ENCODE assay signal across 14 cellular contexts in the genomic region with DNA sequence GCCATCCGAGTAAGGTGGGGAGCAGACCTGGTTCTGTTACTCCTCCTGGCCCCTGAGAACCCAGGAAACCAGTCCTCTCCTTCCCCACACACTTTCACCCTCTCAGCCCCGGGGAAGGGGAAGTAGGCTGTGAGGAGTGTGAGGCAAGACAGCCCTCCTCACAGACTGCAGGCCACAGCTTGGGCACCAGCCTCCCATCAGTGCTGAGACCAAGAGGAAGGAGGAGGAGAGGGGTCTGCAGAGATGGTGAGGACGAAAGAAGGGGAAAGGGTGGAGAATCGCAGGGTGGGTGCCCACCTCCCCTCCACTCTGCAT. TPM values are rescaled to one million over a fixed set of nuclear protein-coding genes. Genes with fewer than 3 reads are reported as not detected.
DNase-seq lines count a peak whose midpoint lies in the region; ATAC-seq, FAIRE-seq and TF ChIP-seq lines count a peak whose summit lies in the region.
"Had no signal": no experiment of that assay in that cellular context is flagged by ENCODE, and none has a peak within 500 bp of the region (broad histone marks: within the 10 kb centered on the region; RNA-seq: fewer than 3 reads in every experiment).

No MANE protein-coding gene starts in this region.

- no peaks in the 10 kb centered on the region for H3K4me1 ChIP-seq in GM23338 (ENCODE audit: insufficient read depth)
- H3K4me1 ChIP-seq in H1 (replicated peaks in 1 of 4; ENCODE audit: control insufficient read depth in 3 of 4, insufficient read depth in 4 of 4, low read length in 3 of 4), result peaks cover 0 to 2% (median under 1%) of the 10 kb centered on the region in 4 experiments; a peak in 2 of 7 replicates
- peaks cover 14 to 18% of the 10 kb centered on the region in 2 donors for H3K4me1 ChIP-seq in gastrocnemius medialis

- no peaks in the 10 kb centered on the region for H3K9me3 ChIP-seq in H1 (ENCODE audit: insufficient read depth in 2 of 2, low read depth in 1 of 2, low read length in 1 of 2)
- no peaks in the 10 kb centered on the region for H3K9me3 ChIP-seq in gastrocnemius medialis
- H3K9me3 ChIP-seq: heart right ventricle, upper lobe of left lung had no signal

- intact Hi-C loops in gastrocnemius medialis (cut with DNase I; ENCODE audit: low total_unique reads), result no loop called here

- H3K14ac ChIP-seq in H1 (ENCODE audit: insufficient read length), result no peak overlapping the region

- peaks cover 6% of the 10 kb centered on the region for H3K79me2 ChIP-seq in GM23338 (replicated peaks; ENCODE audit: insufficient read depth)
- H3K79me2 ChIP-seq in H1 (ENCODE audit: control insufficient read depth in 1 of 2, insufficient read depth in 2 of 2, low read length in 2 of 2), result peaks cover 0 to 6% of the 10 kb centered on the region in 2 experiments; a peak in 2 of 4 replicates

- H2BK12ac ChIP-seq in H1 (ENCODE audit: low read depth, low read length), result no peak overlapping the region

- no peak for TF ChIP-seq POLR2A in H1 (IDR thresholded peaks at IDR 0.05; ENCODE audit: control extremely low read depth in 1 of 2, low read depth in 2 of 2, low read length in 2 of 2)
- no peak for TF ChIP-seq POLR2A in gastrocnemius medialis (IDR thresholded peaks at IDR 0.05)

- H4K8ac ChIP-seq in H1 (ENCODE audit: extremely low read depth, insufficient read depth, low read length), result no peak overlapping the region

- WGBS in H1 (ENCODE audit: extremely low coverage in 1 of 2, insufficient coverage in 1 of 2, insufficient read length in 1 of 2, insufficient replicate concordance in 2 of 2, low coverage in 1 of 2, low lambda C conversion rate in 2 of 2, missing lambda C conversion rate in 1 of 2), 2 experiments, result 83% methylated on average over 3 of the region's 4 CpGs; no CpG with 5 or more reads in 1 of the 2 experiments

- H3K23ac ChIP-seq in H1 (ENCODE audit: insufficient read length), result no peak overlapping the region

- H3K27ac Mint-ChIP-seq in GM23338, result peak overlapping the region; percentile 70; the same call in 1 of the 2 replicates

- no peaks in the 10 kb centered on the region for H3K23me2 ChIP-seq in H1 (ENCODE audit: low read depth, low read length)

- H4K91ac ChIP-seq in H1 (replicated peaks; ENCODE audit: insufficient read length, low read length), result no peak overlapping the region

- no peak overlapping the region for H3K18ac ChIP-seq in H1 (ENCODE audit: extremely low read depth, low read length)

- FAIRE-seq in H1 (lab: Jason Lieb, UNC), result no peak

- H2BK15ac ChIP-seq in H1 (ENCODE audit: low read length), result no peak overlapping the region

- no peak for TF ChIP-seq EP300 in H1 (IDR thresholded peaks at IDR 0.05; ENCODE audit: borderline replicate concordance in 1 of 2, low read depth in 2 of 2, low read length in 2 of 2)

- POLR2A ChIA-PET in H1 (lab: Charles Lee; ENCODE audit: partially characterized antibody), result interaction anchor here (1.0 to 2.8 kb wide), 2 partner anchors 10 to 110 kb away, joined by 3 to 12 read pairs; no protein-coding TSS in a partner anchor

- H2BK20ac ChIP-seq in H1 (ENCODE audit: low read length), result no peak overlapping the region

- H3K9me3 Mint-ChIP-seq in GM23338, result no peaks in the 10 kb centered on the region; the same call in 1 of the 3 replicates
- H3K9me3 Mint-ChIP-seq: CD8-positive, alpha-beta memory T cell had no signal

- no peaks in the 10 kb centered on the region for H3F3A ChIP-seq in GM23338 (replicated peaks; ENCODE audit: low read depth)

- H3K36me3 ChIP-seq in GM23338 (ENCODE audit: insufficient read depth), result peaks cover 9% of the 10 kb centered on the region; the same call in 1 of the 2 replicates
- peaks cover 17 to 49% (median 37%) of the 10 kb centered on the region in 4 experiments; a peak in 7 of 8 replicates for H3K36me3 ChIP-seq in H1 (ENCODE audit: control insufficient read depth in 2 of 4, insufficient read depth in 4 of 4, low read length in 3 of 4)
- peaks cover 0 to 68% of the 10 kb centered on the region in 2 donors for H3K36me3 ChIP-seq in gastrocnemius medialis

- H3K4me3 Mint-ChIP-seq in GM23338, result no peak overlapping the region
- H3K4me3 Mint-ChIP-seq: CD8-positive, alpha-beta memory T cell had no signal

- no peaks in the 10 kb centered on the region; the same call in 1 of the 2 replicates for H4K20me1 ChIP-seq in GM23338 (replicated peaks; ENCODE audit: insufficient read depth)
- peaks cover 0 to 16% of the 10 kb centered on the region in 2 experiments for H4K20me1 ChIP-seq in H1 (replicated peaks in 1 of 2; ENCODE audit: control insufficient read depth in 1 of 2, insufficient read depth in 2 of 2, low read length in 2 of 2)

- no peaks in the 10 kb centered on the region for H3K27me3 ChIP-seq in GM23338 (ENCODE audit: insufficient read depth)
- no peaks in the 10 kb centered on the region for H3K27me3 ChIP-seq in H1 (replicated peaks in 1 of 4; ENCODE audit: control insufficient read depth in 3 of 4, extremely low read depth in 1 of 4, insufficient read depth in 3 of 4, low read length in 3 of 4)
- H3K27me3 ChIP-seq in gastrocnemius medialis, result no peaks in the 10 kb centered on the region
- H3K27me3 ChIP-seq: heart right ventricle, upper lobe of left lung had no signal

- H2AK5ac ChIP-seq in H1 (ENCODE audit: low read depth, low read length), result no peak overlapping the region

- H3K27me3 Mint-ChIP-seq in GM23338 (ENCODE audit: insufficient read depth, low read depth, poor library complexity), result peaks cover 11% of the 10 kb centered on the region

- ATAC-seq in GM23338, result no peak
- no peak for ATAC-seq in gastrocnemius medialis
- ATAC-seq in GM18867 (IDR thresholded peaks at IDR 0.05; ENCODE audit: unreplicated experiment), result no peak

- H3K4me3 ChIP-seq in GM23338 (no peak overlapping the region), H1 (ENCODE audit: extremely low read depth in 1 of 4, insufficient read depth in 2 of 4, low read depth in 3 of 4, low read length in 4 of 4) (no peak overlapping the region), gastrocnemius medialis (no peak overlapping the region)
- H3K4me3 ChIP-seq: heart right ventricle, upper lobe of left lung had no signal

- H4K5ac ChIP-seq in H1 (ENCODE audit: insufficient read length, low read depth, low read length), result no peak overlapping the region

- H3K9me2 ChIP-seq in GM23338 (ENCODE audit: insufficient read depth), result no peaks in the 10 kb centered on the region

- H2BK5ac ChIP-seq in H1 (ENCODE audit: low read depth, low read length), result peak overlapping the region; percentile 24; the same call in 1 of the 2 replicates

- H3K27ac ChIP-seq in GM23338 (ENCODE audit: low read depth) (no peak overlapping the region), H1 (ENCODE audit: low read depth, low read length) (no peak overlapping the region), gastrocnemius medialis (peak overlapping the region in 3 of 4 donors; percentile 14 to 67 (median 42))

- in situ Hi-C loops in gastrocnemius medialis (cut with MboI; ENCODE audit: low sequenced_read_pairs in 4 of 4), result no loop called here

- H2BK120ac ChIP-seq in H1 (replicated peaks; ENCODE audit: low read depth, low read length), result no peak overlapping the region

- H3K36me3 Mint-ChIP-seq in GM23338 (ENCODE audit: low read depth), result peaks cover 75% of the 10 kb centered on the region

- H3K9ac ChIP-seq in H1 (replicated peaks in 1 of 4; ENCODE audit: extremely low read depth in 1 of 4, low read depth in 3 of 4, low read length in 3 of 4), result no peak overlapping the region

- CTCF ChIA-PET in H1 (lab: Charles Lee; ENCODE audit: partially characterized antibody), result interaction anchor here (0.8 to 1.9 kb wide), 6 partner anchors 8 to 39 kb away, joined by 3 to 8 read pairs (median 3); no protein-coding TSS in a partner anchor

- H3K79me1 ChIP-seq in H1 (ENCODE audit: low read depth, low read length), result peaks cover 2% of the 10 kb centered on the region; the same call in 1 of the 2 replicates

- H3K4me2 ChIP-seq in GM23338 (no peak overlapping the region), H1 (ENCODE audit: insufficient read depth in 1 of 2, low read depth in 2 of 2, low read length in 2 of 2) (no peak overlapping the region)

- H3K4me1 Mint-ChIP-seq in GM23338, result peaks cover 18% of the 10 kb centered on the region

- TF ChIP-seq CTCF in GM23338 (conservative IDR thresholded peaks at IDR 0.05; ENCODE audit: low read depth in 2 of 2) (no peak), H1 (IDR thresholded peaks at IDR 0.05; ENCODE audit: control extremely low read depth in 1 of 3, insufficient read depth in 1 of 3, low read depth in 1 of 3, low read length in 3 of 3) (no peak), gastrocnemius medialis (IDR thresholded peaks at IDR 0.05 in 4 of 5, conservative IDR thresholded peaks at IDR 0.05 in 1 of 5) (no peak)

- no peak overlapping the region for H3K4ac ChIP-seq in H1 (replicated peaks; ENCODE audit: insufficient read length, low read depth, low read length)

- DNase-seq in GM23338 (ENCODE audit: low spot score), result no peak
- DNase-seq in NOMO-1 treated with dmso at 0.1 percent for 144 hours (lab: John Stamatoyannopoulos, UW; ENCODE audit: unreplicated experiment), result peak; percentile 72
- no peak for DNase-seq in H1 (ENCODE audit: low read depth in 1 of 2, low spot score in 2 of 2)
- no peak for DNase-seq in gastrocnemius medialis
- DNase-seq in effector CD8-positive, alpha-beta T cell (lab: John Stamatoyannopoulos, UW), result no peak
- no peak for DNase-seq in NCI-H2107 treated with DMSO at 0.1 percent for 48 hours (lab: John Stamatoyannopoulos, UW; ENCODE audit: unreplicated experiment)
- DNase-seq in DMS153 (lab: John Stamatoyannopoulos, UW), result no peak
- DNase-seq: activated CD4-positive, alpha-beta T cell treated with anti-CD3 and anti-CD28 coated beads for 1 hour; CD8-positive, alpha-beta memory T cell; heart right ventricle; NCI-H1417 treated with DMSO at 0.1 percent for 48 hours; stimulated activated CD8-positive, alpha-beta memory T cell treated with anti-CD3 and anti-CD28 coated beads, Interleukin-4, amount 100 ng/mL, for 48 hours had no signal

- no peak overlapping the region for H2AFZ ChIP-seq in GM23338
- no peak overlapping the region for H2AFZ ChIP-seq in H1 (ENCODE audit: low read length)

- no peak for TF ChIP-seq RAD21 in H1 (IDR thresholded peaks at IDR 0.05 in 1 of 2, conservative IDR thresholded peaks at IDR 0.05 in 1 of 2; ENCODE audit: low read depth in 2 of 2, low read length in 2 of 2)

- H3K56ac ChIP-seq in H1 (replicated peaks; ENCODE audit: insufficient read length, low read depth, low read length), result no peak overlapping the region

RNA-seq across cellular contexts. Expression of a gene that starts 7.0 kb away (rescaled TPM):
- 110 and 112 TPM in 2 replicates for total RNA-seq in GM23338 (2014; rRNA removed; shearing (Covaris generic))
- 143 and 154 TPM in 2 replicates for polyA plus RNA-seq in GM23338 (2016; fragmentation: Nextera tagmentation; extraction: Ambion mirVana)
- 104 and 114 TPM in 2 replicates for total RNA-seq in H1 (2021; fragmentation: NEBNext Ultra II Directional; extraction: Animal tissue kit (Norgen Biotek cat#: 25700))
- 343 and 436 TPM in 2 replicates for polyA plus RNA-seq in H1 (2011; rRNA removed)
- polyA plus RNA-seq in H1 (2011; cell fraction: cytosol; rRNA removed), result 191 TPM
- polyA plus RNA-seq in H1 (2011; cell fraction: nucleus; rRNA removed), result 198 TPM
- polyA plus RNA-seq in H1 (2012, experiment 1 of 2), result 143 to 233 TPM (median 204 TPM) in 4 replicates
- 249 TPM for polyA plus RNA-seq in H1 (2012, experiment 2 of 2)
- polyA plus RNA-seq in H1 (2013, experiment 1 of 2), result 394 TPM
- polyA plus RNA-seq in H1 (2013, experiment 2 of 2), result 451 TPM
- 132 and 168 TPM in 2 replicates for polyA minus RNA-seq in H1 (2011; rRNA and poly(A)+ RNA removed)
- 151 TPM for polyA minus RNA-seq in H1 (2011; cell fraction: cytosol; rRNA and poly(A)+ RNA removed)
- polyA minus RNA-seq in H1 (2011; cell fraction: nucleus; rRNA and poly(A)+ RNA removed), result 96.9 TPM
- total RNA-seq in gastrocnemius medialis, result 10 to 100 TPM; 30.5 to 40.5 (median 36.4) TPM

RNA-seq across cellular contexts. Expression of a gene that starts 11.1 kb away (rescaled TPM):
- 64.4 and 72.7 TPM in 2 replicates for total RNA-seq in GM23338 (2014; rRNA removed; shearing (Covaris generic))
- polyA plus RNA-seq in GM23338 (2016; fragmentation: Nextera tagmentation; extraction: Ambion mirVana) (226 and 241 TPM in 2 replicates), H1 (2011; rRNA removed) (51.6 and 69.8 TPM in 2 replicates)
- total RNA-seq in H1 (2021; fragmentation: NEBNext Ultra II Directional; extraction: Animal tissue kit (Norgen Biotek cat#: 25700)), result 118 and 142 TPM in 2 replicates
- polyA plus RNA-seq in H1 (2011; cell fraction: cytosol; rRNA removed), result 57.3 TPM
- 31.1 TPM for polyA plus RNA-seq in H1 (2011; cell fraction: nucleus; rRNA removed)
- 59.4 to 75.6 TPM (median 69.7 TPM) in 4 replicates for polyA plus RNA-seq in H1 (2012, experiment 1 of 2)
- polyA plus RNA-seq in H1 (2012, experiment 2 of 2), result 76.0 TPM
- polyA plus RNA-seq in H1 (2013, experiment 1 of 2), result 126 TPM
- 129 TPM for polyA plus RNA-seq in H1 (2013, experiment 2 of 2)
- 83.5 and 95.8 TPM in 2 replicates for polyA minus RNA-seq in H1 (2011; rRNA and poly(A)+ RNA removed)
- 54.6 TPM for polyA minus RNA-seq in H1 (2011; cell fraction: cytosol; rRNA and poly(A)+ RNA removed)
- polyA minus RNA-seq in H1 (2011; cell fraction: nucleus; rRNA and poly(A)+ RNA removed), result 32.1 TPM
- total RNA-seq in gastrocnemius medialis, result 10 to 100 TPM; 41.6 to 79.0 (median 56.5) TPM

RNA-seq across cellular contexts. Expression of a gene that starts 45.9 kb away (rescaled TPM):
- total RNA-seq in GM23338 (2014; rRNA removed; shearing (Covaris generic)), result 71.1 and 86.9 TPM in 2 replicates
- 16.9 TPM in 2 replicates for polyA plus RNA-seq in GM23338 (2016; fragmentation: Nextera tagmentation; extraction: Ambion mirVana)
- 48.5 and 54.0 TPM in 2 replicates for total RNA-seq in H1 (2021; fragmentation: NEBNext Ultra II Directional; extraction: Animal tissue kit (Norgen Biotek cat#: 25700))
- 54.4 and 79.2 TPM in 2 replicates for polyA plus RNA-seq in H1 (2011; rRNA removed)
- polyA plus RNA-seq in H1 (2011; cell fraction: cytosol; rRNA removed), result 78.3 TPM
- polyA plus RNA-seq in H1 (2011; cell fraction: nucleus; rRNA removed), result 103 TPM
- polyA plus RNA-seq in H1 (2012, experiment 1 of 2), result 31.8 to 62.6 TPM (median 53.9 TPM) in 4 replicates
- 44.0 TPM for polyA plus RNA-seq in H1 (2012, experiment 2 of 2)
- polyA plus RNA-seq in H1 (2013, experiment 1 of 2), result 23.8 TPM
- 23.7 TPM for polyA plus RNA-seq in H1 (2013, experiment 2 of 2)
- polyA minus RNA-seq in H1 (2011; rRNA and poly(A)+ RNA removed), result 77.4 and 115 TPM in 2 replicates
- polyA minus RNA-seq in H1 (2011; cell fraction: cytosol; rRNA and poly(A)+ RNA removed), result 41.8 TPM
- 57.9 TPM for polyA minus RNA-seq in H1 (2011; cell fraction: nucleus; rRNA and poly(A)+ RNA removed)
- total RNA-seq in gastrocnemius medialis, result 100 to 1,000 TPM in 2 of 4 donors, 10 to 100 TPM in 2; 36.5 to 301 (median 88.0) TPM

Comparison
In these comparisons a context has a peak if more than half of its experiments do, and no peak if none do; other contexts are left out.
1. H3K27ac ChIP-seq: peak in gastrocnemius medialis (3 of 4); none in GM23338 (single experiment) and H1 (single experiment).